In the genomic region with DNA sequence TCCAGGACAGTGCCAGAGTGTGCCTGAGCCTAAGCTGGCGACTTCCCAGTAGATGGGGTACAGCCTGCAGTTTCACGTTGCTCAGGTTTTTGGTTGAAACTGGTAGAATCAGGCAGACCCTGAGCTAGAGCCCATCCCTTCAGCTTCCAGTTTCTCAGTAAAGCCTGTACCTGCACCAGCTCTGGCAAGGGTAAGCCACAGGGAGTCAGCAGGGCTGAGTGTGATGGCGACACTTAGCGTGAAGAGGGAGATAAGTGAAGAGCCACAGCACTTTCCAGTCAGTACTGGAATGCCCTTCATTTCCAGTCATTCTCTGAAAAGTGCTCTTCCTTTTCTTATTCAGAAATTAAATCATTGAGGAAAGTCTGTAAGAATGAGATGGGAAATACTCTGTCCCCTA, we compare ENCODE assay signal across 20 cellular contexts. TPM values are rescaled to one million over a fixed set of nuclear protein-coding genes. Genes with fewer than 3 reads are reported as not detected.
DNase-seq lines count a peak whose midpoint lies in the region; ATAC-seq and TF ChIP-seq lines count a peak whose summit lies in the region.
"Had no signal": no experiment of that assay in that cellular context is flagged by ENCODE, and none has a peak within 500 bp of the region (broad histone marks: within the 10 kb centered on the region; RNA-seq: fewer than 3 reads in every experiment).

No MANE protein-coding gene starts in this region.

- H3K27me3 Mint-ChIP-seq in activated naive CD4-positive, alpha-beta T cell treated with anti-CD3 and anti-CD28 coated beads for 36 hours (ENCODE audit: low read depth), result no peaks in the 10 kb centered on the region
- no peaks in the 10 kb centered on the region for H3K27me3 Mint-ChIP-seq in activated CD8-positive, alpha-beta T cell treated with anti-CD3 and anti-CD28 coated beads for 36 hours
- H3K27me3 Mint-ChIP-seq: memory B cell had no signal

- no peak overlapping the region for H3K27ac Mint-ChIP-seq in activated naive CD4-positive, alpha-beta T cell treated with anti-CD3 and anti-CD28 coated beads for 36 hours
- H3K27ac Mint-ChIP-seq in activated CD8-positive, alpha-beta T cell treated with anti-CD3 and anti-CD28 coated beads for 36 hours, result peak overlapping the region; percentile 42
- peak overlapping the region; percentile 92 for H3K27ac Mint-ChIP-seq in stimulated activated effector memory CD8-positive, alpha-beta T cell treated with anti-CD3 and anti-CD28 coated beads, Interleukin-12 subunit alpha, Interleukin-12 subunit beta, amount 100 ng/mL, for 72 hours
- H3K27ac Mint-ChIP-seq: neural progenitor cell had no signal

- no peaks in the 10 kb centered on the region for H3K9me3 Mint-ChIP-seq in activated naive CD4-positive, alpha-beta T cell treated with anti-CD3 and anti-CD28 coated beads for 36 hours
- H3K9me3 Mint-ChIP-seq in activated CD8-positive, alpha-beta T cell treated with anti-CD3 and anti-CD28 coated beads for 36 hours, result no peaks in the 10 kb centered on the region
- no peaks in the 10 kb centered on the region for H3K9me3 Mint-ChIP-seq in stimulated activated effector memory CD8-positive, alpha-beta T cell treated with anti-CD3 and anti-CD28 coated beads, Interleukin-12 subunit alpha, Interleukin-12 subunit beta, amount 100 ng/mL, for 72 hours
- H3K9me3 Mint-ChIP-seq: H9, memory B cell, neural progenitor cell had no signal

- DNase-seq in activated naive CD4-positive, alpha-beta T cell treated with anti-CD3 and anti-CD28 coated beads for 36 hours, result peak; percentile 41
- DNase-seq in activated naive CD4-positive, alpha-beta T cell (lab: John Stamatoyannopoulos, UW), result no peak
- no peak for DNase-seq in activated CD8-positive, alpha-beta T cell treated with anti-CD3 and anti-CD28 coated beads for 36 hours
- DNase-seq in left cardiac atrium (no peak), SW480 (ENCODE audit: low spot score) (no peak)
- no peak for DNase-seq in stimulated activated effector memory CD8-positive, alpha-beta T cell treated with anti-CD3 and anti-CD28 coated beads, Interleukin-12 subunit alpha, Interleukin-12 subunit beta, amount 100 ng/mL, for 72 hours (ENCODE audit: low spot score in 2 of 2)
- DNase-seq: activated T-cell treated with anti-CD3 and anti-CD28 coated beads, Interleukin-2, amount 50 U/mL, for 1 hour; COR-L47; H9; islet precursor cell; NCI-H2171; SJCRH30; stimulated activated CD4-positive, alpha-beta T cell treated with anti-CD3 and anti-CD28 coated beads, Interleukin-12 subunit alpha, Interleukin-12 subunit beta, amount 100 ng/mL, for 4 hours; stimulated activated naive CD4-positive, alpha-beta T cell; T-helper 9 cell; transverse colon had no signal

- CTCF ChIA-PET in activated naive CD4-positive, alpha-beta T cell treated with anti-CD3 and anti-CD28 coated beads for 36 hours (lab: Charles Lee), result interaction anchor here (0.6 kb wide), 2 partner anchors 430 to 1561 kb away, joined by 4 to 7 read pairs; no protein-coding TSS in a partner anchor
- CTCF ChIA-PET in activated CD8-positive, alpha-beta T cell treated with anti-CD3 and anti-CD28 coated beads for 36 hours (lab: Charles Lee), result interaction anchor here (0.9 to 1.2 kb wide), 2 partner anchors 9 to 35 kb away, joined by 3 read pairs; no protein-coding TSS in a partner anchor

- intact Hi-C loops in activated naive CD4-positive, alpha-beta T cell treated with anti-CD3 and anti-CD28 coated beads for 36 hours (cut with micrococcal nuclease), result no loop called here
- intact Hi-C loops in activated CD8-positive, alpha-beta T cell treated with anti-CD3 and anti-CD28 coated beads for 36 hours (cut with micrococcal nuclease), result no loop called here
- intact Hi-C loops in left cardiac atrium (cut with DNase I), result no loop called here

- POLR2A ChIA-PET in activated CD8-positive, alpha-beta T cell treated with anti-CD3 and anti-CD28 coated beads for 36 hours (lab: Charles Lee), result interaction anchor here (0.7 to 1.4 kb wide), 2 partner anchors 23 to 86 kb away, joined by 3 to 6 read pairs; a partner anchor contains a TSS

- no peak for TF ChIP-seq CTCF in activated CD8-positive, alpha-beta T cell treated with anti-CD3 and anti-CD28 coated beads for 36 hours (IDR thresholded peaks at IDR 0.05)

- H3K36me3 Mint-ChIP-seq in activated naive CD4-positive, alpha-beta T cell treated with anti-CD3 and anti-CD28 coated beads for 36 hours (ENCODE audit: low read depth), result peaks cover 32% of the 10 kb centered on the region
- peaks cover 33% of the 10 kb centered on the region for H3K36me3 Mint-ChIP-seq in activated CD8-positive, alpha-beta T cell treated with anti-CD3 and anti-CD28 coated beads for 36 hours (ENCODE audit: low read depth)
- peaks cover 84% of the 10 kb centered on the region for H3K36me3 Mint-ChIP-seq in stimulated activated effector memory CD8-positive, alpha-beta T cell treated with anti-CD3 and anti-CD28 coated beads, Interleukin-12 subunit alpha, Interleukin-12 subunit beta, amount 100 ng/mL, for 72 hours

- H3K4me1 Mint-ChIP-seq in activated naive CD4-positive, alpha-beta T cell treated with anti-CD3 and anti-CD28 coated beads for 36 hours (ENCODE audit: low read depth), result peaks cover 75% of the 10 kb centered on the region
- H3K4me1 Mint-ChIP-seq in activated CD8-positive, alpha-beta T cell treated with anti-CD3 and anti-CD28 coated beads for 36 hours (ENCODE audit: low read depth), result peaks cover 73% of the 10 kb centered on the region
- peaks cover 77% of the 10 kb centered on the region for H3K4me1 Mint-ChIP-seq in stimulated activated effector memory CD8-positive, alpha-beta T cell treated with anti-CD3 and anti-CD28 coated beads, Interleukin-12 subunit alpha, Interleukin-12 subunit beta, amount 100 ng/mL, for 72 hours
- H3K4me1 Mint-ChIP-seq: neural progenitor cell had no signal

- H3K4me3 Mint-ChIP-seq in activated naive CD4-positive, alpha-beta T cell treated with anti-CD3 and anti-CD28 coated beads for 36 hours, result no peak overlapping the region
- no peak overlapping the region for H3K4me3 Mint-ChIP-seq in activated CD8-positive, alpha-beta T cell treated with anti-CD3 and anti-CD28 coated beads for 36 hours
- peak overlapping the region; percentile 60 for H3K4me3 Mint-ChIP-seq in stimulated activated effector memory CD8-positive, alpha-beta T cell treated with anti-CD3 and anti-CD28 coated beads, Interleukin-12 subunit alpha, Interleukin-12 subunit beta, amount 100 ng/mL, for 72 hours
- H3K4me3 Mint-ChIP-seq: H9, memory B cell, neural progenitor cell had no signal

- no peak for ATAC-seq in activated CD8-positive, alpha-beta T cell treated with anti-CD3 and anti-CD28 coated beads for 36 hours
- ATAC-seq in left cardiac atrium (peak; percentile 37 to 71), HG02759 (IDR thresholded peaks at IDR 0.05; ENCODE audit: unreplicated experiment) (no peak), GM18858 (IDR thresholded peaks at IDR 0.05; ENCODE audit: unreplicated experiment) (no peak)
- no peak for ATAC-seq in stimulated activated effector memory CD8-positive, alpha-beta T cell treated with anti-CD3 and anti-CD28 coated beads, Interleukin-12 subunit alpha, Interleukin-12 subunit beta, amount 100 ng/mL, for 72 hours

RNA-seq across cellular contexts. Expression of a gene that starts 22.4 kb away (rescaled TPM):
- total RNA-seq in activated naive CD4-positive, alpha-beta T cell treated with anti-CD3 and anti-CD28 coated beads for 36 hours, result 1 to 10 TPM; 5.3 to 5.4 TPM
- total RNA-seq in activated CD8-positive, alpha-beta T cell treated with anti-CD3 and anti-CD28 coated beads for 36 hours, result 1 to 10 TPM; 6.1 to 6.2 TPM
- total RNA-seq in left cardiac atrium, result 1 to 10 TPM; 5.6 to 5.8 TPM

RNA-seq across cellular contexts. Expression of a gene that starts 53.2 kb away (rescaled TPM):
- total RNA-seq in activated naive CD4-positive, alpha-beta T cell treated with anti-CD3 and anti-CD28 coated beads for 36 hours, result 10 to 100 TPM; 17.5 to 18.4 TPM
- 10 to 100 TPM; 15.4 to 17.2 TPM for total RNA-seq in activated CD8-positive, alpha-beta T cell treated with anti-CD3 and anti-CD28 coated beads for 36 hours
- 10 to 100 TPM; 36.6 to 48.4 TPM for total RNA-seq in left cardiac atrium

Comparison
In these comparisons a context has a peak if more than half of its experiments do, and no peak if none do; other contexts are left out.
1. ATAC-seq: peak in left cardiac atrium (2 of 2); none in activated CD8-positive, alpha-beta T cell treated with anti-CD3 and anti-CD28 coated beads for 36 hours (single experiment), stimulated activated effector memory CD8-positive, alpha-beta T cell treated with anti-CD3 and anti-CD28 coated beads, Interleukin-12 subunit alpha, Interleukin-12 subunit beta, amount 100 ng/mL, for 72 hours (single experiment), HG02759 (single experiment) and GM18858 (single experiment).